8 cellular contexts compared by ENCODE assay signal in genomic region chr6:30556006-30556713, GRCh38. TPM values are rescaled to one million over a fixed set of nuclear protein-coding genes. Genes with fewer than 3 reads are reported as not detected.
A peak's percentile ranks its signal among the peaks of the same experiment; 100 is the strongest.
DNase-seq lines count a peak whose midpoint lies in the region; ATAC-seq and TF ChIP-seq lines count a peak whose summit lies in the region.

TSS of gene GNL1 (minus strand) at chr6:30556489. CDS start at chr6:30556203, 286 bp downstream.

- peaks cover 45% of the 10 kb centered on the region for H3K36me3 Mint-ChIP-seq in nephron (ENCODE audit: low read depth)

- H3K9me3 Mint-ChIP-seq in nephron, result no peaks in the 10 kb centered on the region
- H3K9me3 Mint-ChIP-seq in stimulated activated naive CD8-positive, alpha-beta T cell treated with anti-CD3 and anti-CD28 coated beads, Interleukin-15, amount 100 ng/mL, for 72 hours, result no peaks in the 10 kb centered on the region

- peak within 1 kb of the TSS; percentile 96 to 99 (median 98) for H3K4me3 Mint-ChIP-seq in nephron
- peak within 1 kb of the TSS; percentile 89 to 95 for H3K4me3 Mint-ChIP-seq in stimulated activated naive CD8-positive, alpha-beta T cell treated with anti-CD3 and anti-CD28 coated beads, Interleukin-15, amount 100 ng/mL, for 72 hours

- H3K4me1 Mint-ChIP-seq in nephron, result peaks cover 27% of the 10 kb centered on the region
- H3K4me1 Mint-ChIP-seq in stimulated activated naive CD8-positive, alpha-beta T cell treated with anti-CD3 and anti-CD28 coated beads, Interleukin-15, amount 100 ng/mL, for 72 hours, result peaks cover 69% of the 10 kb centered on the region

- TF ChIP-seq CTCF in nephron (IDR thresholded peaks at IDR 0.05; ENCODE audit: unreplicated experiment in 3 of 3), result no peak

- no peaks in the 10 kb centered on the region for H3K27me3 Mint-ChIP-seq in nephron (ENCODE audit: low read depth)
- H3K27me3 Mint-ChIP-seq in stimulated activated naive CD8-positive, alpha-beta T cell treated with anti-CD3 and anti-CD28 coated beads, Interleukin-15, amount 100 ng/mL, for 72 hours, result no peaks in the 10 kb centered on the region

- peak within 1 kb of the TSS; percentile 98 to 99 (median 98) for H3K27ac Mint-ChIP-seq in nephron
- H3K27ac Mint-ChIP-seq in stimulated activated naive CD8-positive, alpha-beta T cell treated with anti-CD3 and anti-CD28 coated beads, Interleukin-15, amount 100 ng/mL, for 72 hours, result peak within 1 kb of the TSS; percentile 98 to 99

- peak; percentile 92 for ATAC-seq in stimulated activated naive CD8-positive, alpha-beta T cell treated with anti-CD3 and anti-CD28 coated beads, Interleukin-15, amount 100 ng/mL, for 72 hours

- DNase-seq in Daoy (ENCODE audit: low read depth), result peak; percentile 96
- peak; percentile 78 for DNase-seq in GOT3 (lab: John Stamatoyannopoulos, UW)
- peak; percentile 92 for DNase-seq in LoVo (ENCODE audit: low spot score)
- peak; percentile 99 for DNase-seq in activated T-helper 9 cell treated with anti-CD3 and anti-CD28 coated beads, Interleukin-2, amount 50 U/mL, for 16 hours (ENCODE audit: low read depth)
- peak; percentile 74 for DNase-seq in fibroblast of peridontal ligament (ENCODE audit: extremely low read depth)
- DNase-seq in stimulated activated naive CD8-positive, alpha-beta T cell treated with anti-CD3 and anti-CD28 coated beads, Interleukin-15, amount 100 ng/mL, for 72 hours, result peak; percentile 99 to 100

- peak; percentile 51; the same call in 1 of the 2 replicates for TF ChIP-seq POLR2A in Raji (IDR thresholded peaks at IDR 0.05; ENCODE audit: insufficient read depth, low read depth, low read length)

RNA-seq across cellular contexts. Expression of gene GNL1, which starts in this region (rescaled TPM):
- total RNA-seq in Daoy (2014; rRNA removed; shearing (Covaris generic)), result 36.8 and 57.4 TPM in 2 replicates

Comparison
In these comparisons a context has a peak if more than half of its experiments do, and no peak if none do; other contexts are left out.
1. Peak in every context shown above with its lines: DNase-seq and ATAC-seq.